In genomic region chr17:38885044-38885727, GRCh38 we compare ENCODE assay signal across 11 cellular contexts. TPM values are rescaled to one million over a fixed set of nuclear protein-coding genes. Genes with fewer than 3 reads are reported as not detected.
DNase-seq lines count a peak whose midpoint lies in the region; ATAC-seq, FAIRE-seq and TF ChIP-seq lines count a peak whose summit lies in the region.
"Had no signal": no experiment of that assay in that cellular context is flagged by ENCODE, and none has a peak within 500 bp of the region (broad histone marks: within the 10 kb centered on the region; RNA-seq: fewer than 3 reads in every experiment).

No MANE protein-coding gene starts in this region.

- H3K79me2 ChIP-seq in HepG2 (ENCODE audit: insufficient read depth, low read length), result peaks cover 63% of the 10 kb centered on the region
- peaks cover 54% of the 10 kb centered on the region; the same call in 1 of the 2 replicates for H3K79me2 ChIP-seq in OCI-LY7 (ENCODE audit: insufficient read depth, low read depth, low read length)

- H4K20me1 ChIP-seq in HepG2 (ENCODE audit: insufficient read depth, low read length) (peaks cover 52% of the 10 kb centered on the region), OCI-LY7 (ENCODE audit: insufficient read depth, low read length) (no peaks in the 10 kb centered on the region)

- peak overlapping the region; percentile 4; the same call in 1 of the 2 replicates for H3K4me2 ChIP-seq in HepG2 (ENCODE audit: low read depth, low read length)
- no peak overlapping the region for H3K4me2 ChIP-seq in OCI-LY7 (ENCODE audit: low read length)

- H3K36me3 Mint-ChIP-seq in T-helper 2 cell treated with Interferon-gamma antibody and Interleukin-4, amounts not matched to agents 5 μg/mL and 100 μg/mL, for 36 hours (ENCODE audit: low read depth), result peaks cover 63% of the 10 kb centered on the region
- peaks cover 53% of the 10 kb centered on the region for H3K36me3 Mint-ChIP-seq in activated naive CD8-positive, alpha-beta T cell treated with anti-CD3 and anti-CD28 coated beads, Interleukin-2, amount 10 ng/mL, durations not matched to agents 7 days and 5 days
- peaks cover 40% of the 10 kb centered on the region for H3K36me3 Mint-ChIP-seq in stimulated activated memory B cell treated with anti-CD40 and anti-IgM and Interleukin-4, amounts not matched to agents 10 μg/mL and 1 μg/mL and 100 μg/mL, for 72 hours

- no peaks in the 10 kb centered on the region for H3K9me2 ChIP-seq in OCI-LY7 (ENCODE audit: insufficient read depth, low read length)

- peaks cover 56% of the 10 kb centered on the region for H3K4me1 Mint-ChIP-seq in T-helper 2 cell treated with Interferon-gamma antibody and Interleukin-4, amounts not matched to agents 5 μg/mL and 100 μg/mL, for 36 hours (ENCODE audit: low read depth)
- H3K4me1 Mint-ChIP-seq in activated naive CD8-positive, alpha-beta T cell treated with anti-CD3 and anti-CD28 coated beads, Interleukin-2, amount 10 ng/mL, durations not matched to agents 7 days and 5 days, result peaks cover 89% of the 10 kb centered on the region
- H3K4me1 Mint-ChIP-seq in stimulated activated memory B cell treated with anti-CD40 and anti-IgM and Interleukin-4, amounts not matched to agents 10 μg/mL and 1 μg/mL and 100 μg/mL, for 72 hours, result peaks cover 75% of the 10 kb centered on the region

- FAIRE-seq in HepG2 (lab: Jason Lieb, UNC), result no peak

- no peak for TF ChIP-seq EP300 in HepG2 (IDR thresholded peaks at IDR 0.05; ENCODE audit: low read depth in 2 of 2, low read length in 2 of 2)
- 0 out of 2 replicates have a peak, but pooled peaks have one; percentile 15 for TF ChIP-seq EP300 in HepG2 (CRISPR knock-in tag; IDR thresholded peaks at IDR 0.05; ENCODE audit: borderline replicate concordance)

- no peak for ATAC-seq in activated naive CD8-positive, alpha-beta T cell treated with anti-CD3 and anti-CD28 coated beads, Interleukin-2, amount 10 ng/mL, durations not matched to agents 7 days and 5 days (ENCODE audit: low read depth)
- ATAC-seq in HepG2 (peak; percentile 74), HG03045 (IDR thresholded peaks at IDR 0.05; ENCODE audit: unreplicated experiment) (no peak)
- ATAC-seq in stimulated activated memory B cell treated with anti-CD40 and anti-IgM and Interleukin-4, amounts not matched to agents 10 μg/mL and 1 μg/mL and 100 μg/mL, for 72 hours, result no peak
- ATAC-seq: PC-3 had no signal

- TF ChIP-seq CTCF in HepG2 (CRISPR knock-in tag; IDR thresholded peaks at IDR 0.05) (no peak), OCI-LY7 (conservative IDR thresholded peaks at IDR 0.05; ENCODE audit: low read length) (no peak)

- TF ChIP-seq RAD21 in HepG2 (CRISPR knock-in tag; IDR thresholded peaks at IDR 0.05), result no peak

- intact Hi-C loops in HepG2 (cut with micrococcal nuclease; ENCODE audit: unreplicated experiment) (loop anchor here (1.0 kb wide), 1 partner anchor 30 kb away; no protein-coding TSS in a partner anchor), OCI-LY7 (cut with micrococcal nuclease; ENCODE audit: unreplicated experiment) (no loop called here)

- POLR2A ChIA-PET in activated naive CD8-positive, alpha-beta T cell treated with anti-CD3 and anti-CD28 coated beads, Interleukin-2, amount 10 ng/mL, durations not matched to agents 7 days and 5 days (lab: Charles Lee), result interaction anchor here (0.7 to 5.3 kb wide), 7 partner anchors 9 to 73 kb away, joined by 4 to 58 read pairs (median 8); partner anchors contain the start of genes LASP1, LASP1NB and RPL23
- POLR2A ChIA-PET in HepG2 (lab: Yijun Ruan, JAX) (interaction anchor here (0.9 to 3.8 kb wide), 8 partner anchors 12 to 315 kb away, joined by 3 to 18 read pairs (median 4); partner anchors contain the start of genes LASP1 and RPL19), OCI-LY7 (lab: Charles Lee) (interaction anchor here (1.6 kb wide), 1 partner anchor 12 kb away, joined by 4 read pairs; no protein-coding TSS in a partner anchor)

- TF ChIP-seq POLR2A in HepG2 (IDR thresholded peaks at IDR 0.05; ENCODE audit: insufficient read depth in 1 of 2, low read depth in 2 of 2, low read length in 2 of 2), result no peak

- H2AFZ ChIP-seq in HepG2 (ENCODE audit: low read length), result no peak overlapping the region
- no peak overlapping the region for H2AFZ ChIP-seq in OCI-LY7 (ENCODE audit: low read length)

- no peaks in the 10 kb centered on the region for H3K27me3 Mint-ChIP-seq in T-helper 2 cell treated with Interferon-gamma antibody and Interleukin-4, amounts not matched to agents 5 μg/mL and 100 μg/mL, for 36 hours (ENCODE audit: low read depth)
- H3K27me3 Mint-ChIP-seq in activated naive CD8-positive, alpha-beta T cell treated with anti-CD3 and anti-CD28 coated beads, Interleukin-2, amount 10 ng/mL, durations not matched to agents 7 days and 5 days, result no peaks in the 10 kb centered on the region
- no peaks in the 10 kb centered on the region for H3K27me3 Mint-ChIP-seq in stimulated activated memory B cell treated with anti-CD40 and anti-IgM and Interleukin-4, amounts not matched to agents 10 μg/mL and 1 μg/mL and 100 μg/mL, for 72 hours

- no peak overlapping the region for H3K9ac ChIP-seq in HepG2 (ENCODE audit: insufficient read depth, low read depth, low read length)

- H3K27ac Mint-ChIP-seq in T-helper 2 cell treated with Interferon-gamma antibody and Interleukin-4, amounts not matched to agents 5 μg/mL and 100 μg/mL, for 36 hours, result peak overlapping the region; percentile 38
- peak overlapping the region; percentile 77 for H3K27ac Mint-ChIP-seq in activated naive CD8-positive, alpha-beta T cell treated with anti-CD3 and anti-CD28 coated beads, Interleukin-2, amount 10 ng/mL, durations not matched to agents 7 days and 5 days
- H3K27ac Mint-ChIP-seq in stimulated activated memory B cell treated with anti-CD40 and anti-IgM and Interleukin-4, amounts not matched to agents 10 μg/mL and 1 μg/mL and 100 μg/mL, for 72 hours, result peak overlapping the region; percentile 5

- peak overlapping the region; percentile 10 for H3K4me3 Mint-ChIP-seq in T-helper 2 cell treated with Interferon-gamma antibody and Interleukin-4, amounts not matched to agents 5 μg/mL and 100 μg/mL, for 36 hours
- peak overlapping the region; percentile 61 for H3K4me3 Mint-ChIP-seq in activated naive CD8-positive, alpha-beta T cell treated with anti-CD3 and anti-CD28 coated beads, Interleukin-2, amount 10 ng/mL, durations not matched to agents 7 days and 5 days
- H3K4me3 Mint-ChIP-seq in stimulated activated memory B cell treated with anti-CD40 and anti-IgM and Interleukin-4, amounts not matched to agents 10 μg/mL and 1 μg/mL and 100 μg/mL, for 72 hours, result no peak overlapping the region

- H3K4me1 ChIP-seq in HepG2 (ENCODE audit: insufficient read depth, low read length) (peaks cover 43% of the 10 kb centered on the region), OCI-LY7 (ENCODE audit: insufficient read depth, low read length, poor library complexity, severe bottlenecking) (peaks cover 47% of the 10 kb centered on the region)

- CTCF ChIA-PET in HepG2 (lab: Yijun Ruan, JAX; ENCODE audit: low intra/inter-chr PET ratio, low total read pairs), result no interaction called here
- CTCF ChIA-PET in OCI-LY7 (lab: Charles Lee; ENCODE audit: unreplicated experiment), result no interaction called here

- H3K4me3 ChIP-seq in HepG2 (replicated peaks in 1 of 3; ENCODE audit: insufficient read depth in 1 of 3, low read depth in 2 of 3, low read length in 3 of 3) (no peak overlapping the region), OCI-LY7 (ENCODE audit: low read depth, low read length, poor library complexity, severe bottlenecking) (no peak overlapping the region)
- H3K4me3 ChIP-seq: skin epidermis had no signal

- no peaks in the 10 kb centered on the region for H3K27me3 ChIP-seq in HepG2 (ENCODE audit: control insufficient read depth in 1 of 2, insufficient read depth in 2 of 2, low read length in 2 of 2)

- 83% methylated on average over 9 of the region's 9 CpGs for WGBS in HepG2 (ENCODE audit: low lambda C conversion rate)

- H3K36me3 ChIP-seq in HepG2 (replicated peaks in 1 of 2; ENCODE audit: control insufficient read depth in 1 of 2, insufficient read depth in 2 of 2, low read length in 2 of 2), result peaks cover 60 to 88% of the 10 kb centered on the region in 2 experiments
- peaks cover 90% of the 10 kb centered on the region for H3K36me3 ChIP-seq in OCI-LY7 (ENCODE audit: insufficient read depth, low read length)

- H3K9me3 Mint-ChIP-seq in T-helper 2 cell treated with Interferon-gamma antibody and Interleukin-4, amounts not matched to agents 5 μg/mL and 100 μg/mL, for 36 hours, result no peaks in the 10 kb centered on the region
- no peaks in the 10 kb centered on the region for H3K9me3 Mint-ChIP-seq in activated naive CD8-positive, alpha-beta T cell treated with anti-CD3 and anti-CD28 coated beads, Interleukin-2, amount 10 ng/mL, durations not matched to agents 7 days and 5 days
- no peaks in the 10 kb centered on the region for H3K9me3 Mint-ChIP-seq in stimulated activated memory B cell treated with anti-CD40 and anti-IgM and Interleukin-4, amounts not matched to agents 10 μg/mL and 1 μg/mL and 100 μg/mL, for 72 hours

- H3K27ac ChIP-seq in HepG2 (ENCODE audit: extremely low read length, insufficient read depth, low read length), result peak overlapping the region; percentile 14
- H3K27ac ChIP-seq in OCI-LY7 (ENCODE audit: low read depth, low read length, poor library complexity, severe bottlenecking), result no peak overlapping the region

- BruUV-seq in HepG2 (replicated peaks; lab: Mats Ljungman, UMichigan) (no TSS peak), OCI-LY7 (replicated peaks; lab: Mats Ljungman, UMichigan) (no TSS peak)

- in situ Hi-C loops in HepG2 (cut with HindIII; ENCODE audit: extremely low pct_ligation_motif_present, low pct_unique_long_range_greater_than_20kb), result no loop called here

- H3K9me3 ChIP-seq in HepG2 (ENCODE audit: low read length) (no peaks in the 10 kb centered on the region), OCI-LY7 (ENCODE audit: low read length) (no peaks in the 10 kb centered on the region)

- DNase-seq in T-helper 2 cell treated with Interferon-gamma antibody and Interleukin-4, amounts not matched to agents 5 μg/mL and 100 μg/mL, for 36 hours (ENCODE audit: low spot score), result no peak
- DNase-seq in T-helper 2 cell (no peak), HepG2 (ENCODE audit: low spot score) (peak; percentile 52), OCI-LY7 (ENCODE audit: low spot score) (no peak)
- DNase-seq in activated naive CD8-positive, alpha-beta T cell treated with anti-CD3 and anti-CD28 coated beads, Interleukin-2, amount 10 ng/mL, durations not matched to agents 7 days and 5 days, result no peak
- no peak for DNase-seq in stimulated activated CD4-positive, alpha-beta T cell treated with anti-CD3 and anti-CD28 coated beads, Interleukin-2, amount 100 ng/mL, for 48 hours
- DNase-seq: activated CD4-positive, CD25-positive, alpha-beta regulatory T cell treated with anti-CD3 and anti-CD28 coated beads, Interleukin-2, amount 50 U/mL, for 72 hours; PC-3 had no signal

RNA-seq across cellular contexts. Expression of gene LASP1, which starts 15.3 kb away (rescaled TPM):
- total RNA-seq in activated naive CD8-positive, alpha-beta T cell treated with anti-CD3 and anti-CD28 coated beads, Interleukin-2, amount 10 ng/mL, durations not matched to agents 7 days and 5 days, result 100 to 1,000 TPM; 227 to 236 TPM
- total RNA-seq in HepG2 (2016; rRNA removed; fragmentation: Illumina TruSeq; extraction: Trizol) (97.0 and 110 TPM in 2 replicates), OCI-LY7 (2022) (101 and 110 TPM in 2 replicates)
- 9.8 and 10.1 TPM in 2 replicates for total RNA-seq in HepG2 (2016; cell fraction: cytosol; rRNA removed; fragmentation: Illumina TruSeq; extraction: Trizol; ENCODE audit: low read depth)
- 92.3 and 97.2 TPM in 2 replicates for total RNA-seq in HepG2 (2016; cell fraction: insoluble cytoplasmic fraction; rRNA removed; fragmentation: Illumina TruSeq; extraction: Trizol)
- 38.1 and 38.7 TPM in 2 replicates for total RNA-seq in HepG2 (2016; cell fraction: membrane; rRNA removed; fragmentation: Illumina TruSeq; extraction: Trizol)
- 62.5 and 68.5 TPM in 2 replicates for total RNA-seq in HepG2 (2016; cell fraction: nucleus; rRNA removed; fragmentation: Illumina TruSeq; extraction: Trizol)
- 70.1 and 80.4 TPM in 2 replicates for polyA plus RNA-seq in HepG2 (2011; rRNA removed)
- polyA plus RNA-seq in HepG2 (2011; cell fraction: cytosol; rRNA removed), result 81.9 and 127 TPM in 2 replicates
- 107 and 129 TPM in 2 replicates for polyA plus RNA-seq in HepG2 (2011; cell fraction: nucleus; rRNA removed)
- polyA plus RNA-seq in HepG2 (2012), result 82.2 and 85.9 TPM in 2 replicates
- polyA plus RNA-seq in HepG2 (2016; cell fraction: cytosol; fragmentation: Illumina TruSeq; extraction: Trizol; ENCODE audit: low read depth), result 7.2 and 8.1 TPM in 2 replicates
- polyA plus RNA-seq in HepG2 (2016; cell fraction: insoluble cytoplasmic fraction; fragmentation: Illumina TruSeq; extraction: Trizol; ENCODE audit: low read depth), result 138 and 161 TPM in 2 replicates
- polyA plus RNA-seq in HepG2 (2016; cell fraction: membrane; fragmentation: Illumina TruSeq; extraction: Trizol; ENCODE audit: low read depth), result 25.1 and 28.1 TPM in 2 replicates
- polyA plus RNA-seq in HepG2 (2016; cell fraction: nucleus; fragmentation: Illumina TruSeq; extraction: Trizol; ENCODE audit: insufficient read depth, low read depth), result 109 and 113 TPM in 2 replicates
- polyA minus RNA-seq in HepG2 (2011; rRNA and poly(A)+ RNA removed; ENCODE audit: low replicate concordance), result 136 and 189 TPM in 2 replicates
- polyA minus RNA-seq in HepG2 (2011; cell fraction: cytosol; rRNA and poly(A)+ RNA removed), result 107 and 130 TPM in 2 replicates
- 49.2 and 50.4 TPM in 2 replicates for polyA minus RNA-seq in HepG2 (2011; cell fraction: nucleus; rRNA and poly(A)+ RNA removed)
- 44.3 and 48.6 TPM in 2 replicates for total RNA-seq in OCI-LY7 (2014; rRNA removed; shearing (Covaris generic))

RNA-seq across cellular contexts. Expression of gene RPL23, which starts 31.7 kb away (rescaled TPM):
- 1,000 to 10,000 TPM; 1,166 to 1,188 TPM for total RNA-seq in activated naive CD8-positive, alpha-beta T cell treated with anti-CD3 and anti-CD28 coated beads, Interleukin-2, amount 10 ng/mL, durations not matched to agents 7 days and 5 days
- total RNA-seq in HepG2 (2016; rRNA removed; fragmentation: Illumina TruSeq; extraction: Trizol) (2,790 and 3,298 TPM in 2 replicates), OCI-LY7 (2022) (1,611 and 1,766 TPM in 2 replicates)
- total RNA-seq in HepG2 (2016; cell fraction: cytosol; rRNA removed; fragmentation: Illumina TruSeq; extraction: Trizol; ENCODE audit: low read depth), result 4,051 and 4,588 TPM in 2 replicates
- total RNA-seq in HepG2 (2016; cell fraction: insoluble cytoplasmic fraction; rRNA removed; fragmentation: Illumina TruSeq; extraction: Trizol), result 2,655 and 3,446 TPM in 2 replicates
- 6,899 and 6,901 TPM in 2 replicates for total RNA-seq in HepG2 (2016; cell fraction: membrane; rRNA removed; fragmentation: Illumina TruSeq; extraction: Trizol)
- total RNA-seq in HepG2 (2016; cell fraction: nucleus; rRNA removed; fragmentation: Illumina TruSeq; extraction: Trizol), result 995 and 1,125 TPM in 2 replicates
- 4,288 and 4,860 TPM in 2 replicates for polyA plus RNA-seq in HepG2 (2011; rRNA removed)
- polyA plus RNA-seq in HepG2 (2011; cell fraction: cytosol; rRNA removed), result 4,164 and 5,084 TPM in 2 replicates
- polyA plus RNA-seq in HepG2 (2011; cell fraction: nucleus; rRNA removed), result 680 and 915 TPM in 2 replicates
- 4,457 and 5,527 TPM in 2 replicates for polyA plus RNA-seq in HepG2 (2012)
- polyA plus RNA-seq in HepG2 (2016; cell fraction: cytosol; fragmentation: Illumina TruSeq; extraction: Trizol; ENCODE audit: low read depth), result 5,325 and 6,272 TPM in 2 replicates
- 3,877 and 3,973 TPM in 2 replicates for polyA plus RNA-seq in HepG2 (2016; cell fraction: insoluble cytoplasmic fraction; fragmentation: Illumina TruSeq; extraction: Trizol; ENCODE audit: low read depth)
- polyA plus RNA-seq in HepG2 (2016; cell fraction: membrane; fragmentation: Illumina TruSeq; extraction: Trizol; ENCODE audit: low read depth), result 7,669 and 7,726 TPM in 2 replicates
- polyA plus RNA-seq in HepG2 (2016; cell fraction: nucleus; fragmentation: Illumina TruSeq; extraction: Trizol; ENCODE audit: insufficient read depth, low read depth), result 2,046 and 2,062 TPM in 2 replicates
- 223 and 322 TPM in 2 replicates for polyA minus RNA-seq in HepG2 (2011; rRNA and poly(A)+ RNA removed; ENCODE audit: low replicate concordance)
- polyA minus RNA-seq in HepG2 (2011; cell fraction: cytosol; rRNA and poly(A)+ RNA removed), result 1,056 and 1,226 TPM in 2 replicates
- polyA minus RNA-seq in HepG2 (2011; cell fraction: nucleus; rRNA and poly(A)+ RNA removed), result 292 and 362 TPM in 2 replicates
- 1,289 and 1,881 TPM in 2 replicates for total RNA-seq in OCI-LY7 (2014; rRNA removed; shearing (Covaris generic))

Comparison
In these comparisons a context has a peak if more than half of its experiments do, and no peak if none do; other contexts are left out.
1. H3K27ac Mint-ChIP-seq: peak in every context shown above with its lines; median percentile 77 in activated naive CD8-positive, alpha-beta T cell treated with anti-CD3 and anti-CD28 coated beads, Interleukin-2, amount 10 ng/mL, durations not matched to agents 7 days and 5 days; 38 in T-helper 2 cell treated with Interferon-gamma antibody and Interleukin-4, amounts not matched to agents 5 μg/mL and 100 μg/mL, for 36 hours; 5 in stimulated activated memory B cell treated with anti-CD40 and anti-IgM and Interleukin-4, amounts not matched to agents 10 μg/mL and 1 μg/mL and 100 μg/mL, for 72 hours.